2 cellular contexts compared by ENCODE assay signal in genomic region chr11:74057251-74058151, GRCh38.
A peak's percentile ranks its signal among the peaks of the same experiment; 100 is the strongest.
TF ChIP-seq lines count a peak whose summit lies in the region.

No MANE protein-coding gene starts in this region.

TF ChIP-seq in IMR-90, 13 proteins besides CTCF, POLR2A, EP300 and RAD21:
- peak; percentile 50; the same call in 1 of the 2 replicates for TF ChIP-seq BHLHE40 (IDR thresholded peaks at IDR 0.05; ENCODE audit: low read depth, low read length)
- TF ChIP-seq CEBPB (IDR thresholded peaks at IDR 0.05; ENCODE audit: low read depth, low read length): peak; percentile 46; the same call in 1 of the 2 replicates
- TF ChIP-seq, protein P1, sequence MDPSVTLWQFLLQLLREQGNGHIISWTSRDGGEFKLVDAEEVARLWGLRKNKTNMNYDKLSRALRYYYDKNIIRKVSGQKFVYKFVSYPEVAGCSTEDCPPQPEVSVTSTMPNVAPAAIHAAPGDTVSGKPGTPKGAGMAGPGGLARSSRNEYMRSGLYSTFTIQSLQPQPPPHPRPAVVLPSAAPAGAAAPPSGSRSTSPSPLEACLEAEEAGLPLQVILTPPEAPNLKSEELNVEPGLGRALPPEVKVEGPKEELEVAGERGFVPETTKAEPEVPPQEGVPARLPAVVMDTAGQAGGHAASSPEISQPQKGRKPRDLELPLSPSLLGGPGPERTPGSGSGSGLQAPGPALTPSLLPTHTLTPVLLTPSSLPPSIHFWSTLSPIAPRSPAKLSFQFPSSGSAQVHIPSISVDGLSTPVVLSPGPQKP (IDR thresholded peaks at IDR 0.05; ENCODE audit: borderline replicate concordance, low read depth, low read length): no peak
- peak; percentile 93 for TF ChIP-seq FOS (IDR thresholded peaks at IDR 0.05; ENCODE audit: low read depth, low read length)

TF ChIP-seq in K562, 482 proteins besides CTCF, POLR2A, EP300 and RAD21 (continues in another document):
- TF ChIP-seq ATF7 (IDR thresholded peaks at IDR 0.05): 0 out of 2 replicates have a peak, but pooled peaks have one; percentile 11
- peak; percentile 87 for TF ChIP-seq JUN (IDR thresholded peaks at IDR 0.05; ENCODE audit: borderline replicate concordance, low read depth, low read length)
- TF ChIP-seq JUN (CRISPR knock-in tag; IDR thresholded peaks at IDR 0.05; ENCODE audit: borderline replicate concordance): no peak
- TF ChIP-seq SMARCA4 (IDR thresholded peaks at IDR 0.05): peak; percentile 75
- TF ChIP-seq CBFA2T3 (IDR thresholded peaks at IDR 0.05): peak; percentile 54
- TF ChIP-seq TAL1 (IDR thresholded peaks at IDR 0.05): peak; percentile 6; the same call in 1 of the 2 replicates
- TF ChIP-seq PTTG1 (tag; IDR thresholded peaks at IDR 0.05; ENCODE audit: low read depth): no peak
- TF ChIP-seq TSC22D4 (tag; IDR thresholded peaks at IDR 0.05): no peak
- TF ChIP-seq HDAC2 (IDR thresholded peaks at IDR 0.05): peak; percentile 38; the same call in 1 of the 2 replicates
- peak; percentile 57; the same call in 1 of the 2 replicates for TF ChIP-seq ARID1B (IDR thresholded peaks at IDR 0.05)
- TF ChIP-seq ZNF121 (CRISPR knock-in tag; conservative IDR thresholded peaks at IDR 0.05): peak; percentile 89
- TF ChIP-seq ZNF197 (CRISPR knock-in tag; IDR thresholded peaks at IDR 0.05; ENCODE audit: low read depth): no peak
- TF ChIP-seq MEIS2 (IDR thresholded peaks at IDR 0.05; ENCODE audit: partially characterized antibody): peak; percentile 74
- 0 out of 4 replicates have a peak, but pooled peaks have one; percentile 16 to 41 for TF ChIP-seq TRIM24 (IDR thresholded peaks at IDR 0.05)
- peak; percentile 40; the same call in 1 of the 2 replicates for TF ChIP-seq SMARCC2 (IDR thresholded peaks at IDR 0.05; ENCODE audit: low read depth)
- peak; percentile 95 for TF ChIP-seq JUND (IDR thresholded peaks at IDR 0.05; ENCODE audit: borderline replicate concordance, low read depth, low read length)
- TF ChIP-seq JUND (tag; IDR thresholded peaks at IDR 0.05; ENCODE audit: borderline replicate concordance, low read depth, low read length): peak; percentile 93
- 0 out of 2 replicates have a peak, but pooled peaks have one; percentile 28 for TF ChIP-seq SOX6 (IDR thresholded peaks at IDR 0.05)
- peak; percentile 57 for TF ChIP-seq FOS (IDR thresholded peaks at IDR 0.05; ENCODE audit: extremely low read depth, insufficient read length)
- no peak for TF ChIP-seq PBX2 (CRISPR knock-in tag; IDR thresholded peaks at IDR 0.05; ENCODE audit: low read depth)
- TF ChIP-seq PBX2 (tag; conservative IDR thresholded peaks at IDR 0.05; ENCODE audit: low read depth): peak; percentile 60; the same call in 1 of the 2 replicates
- no peak for TF ChIP-seq ZFP36 (IDR thresholded peaks at IDR 0.05; ENCODE audit: low read depth, low read length, partially characterized antibody)
- TF ChIP-seq PKNOX1 (IDR thresholded peaks at IDR 0.05): peak; percentile 56
- no peak for TF ChIP-seq CBFB (CRISPR knock-in tag; IDR thresholded peaks at IDR 0.05)
- TF ChIP-seq, protein P2, sequence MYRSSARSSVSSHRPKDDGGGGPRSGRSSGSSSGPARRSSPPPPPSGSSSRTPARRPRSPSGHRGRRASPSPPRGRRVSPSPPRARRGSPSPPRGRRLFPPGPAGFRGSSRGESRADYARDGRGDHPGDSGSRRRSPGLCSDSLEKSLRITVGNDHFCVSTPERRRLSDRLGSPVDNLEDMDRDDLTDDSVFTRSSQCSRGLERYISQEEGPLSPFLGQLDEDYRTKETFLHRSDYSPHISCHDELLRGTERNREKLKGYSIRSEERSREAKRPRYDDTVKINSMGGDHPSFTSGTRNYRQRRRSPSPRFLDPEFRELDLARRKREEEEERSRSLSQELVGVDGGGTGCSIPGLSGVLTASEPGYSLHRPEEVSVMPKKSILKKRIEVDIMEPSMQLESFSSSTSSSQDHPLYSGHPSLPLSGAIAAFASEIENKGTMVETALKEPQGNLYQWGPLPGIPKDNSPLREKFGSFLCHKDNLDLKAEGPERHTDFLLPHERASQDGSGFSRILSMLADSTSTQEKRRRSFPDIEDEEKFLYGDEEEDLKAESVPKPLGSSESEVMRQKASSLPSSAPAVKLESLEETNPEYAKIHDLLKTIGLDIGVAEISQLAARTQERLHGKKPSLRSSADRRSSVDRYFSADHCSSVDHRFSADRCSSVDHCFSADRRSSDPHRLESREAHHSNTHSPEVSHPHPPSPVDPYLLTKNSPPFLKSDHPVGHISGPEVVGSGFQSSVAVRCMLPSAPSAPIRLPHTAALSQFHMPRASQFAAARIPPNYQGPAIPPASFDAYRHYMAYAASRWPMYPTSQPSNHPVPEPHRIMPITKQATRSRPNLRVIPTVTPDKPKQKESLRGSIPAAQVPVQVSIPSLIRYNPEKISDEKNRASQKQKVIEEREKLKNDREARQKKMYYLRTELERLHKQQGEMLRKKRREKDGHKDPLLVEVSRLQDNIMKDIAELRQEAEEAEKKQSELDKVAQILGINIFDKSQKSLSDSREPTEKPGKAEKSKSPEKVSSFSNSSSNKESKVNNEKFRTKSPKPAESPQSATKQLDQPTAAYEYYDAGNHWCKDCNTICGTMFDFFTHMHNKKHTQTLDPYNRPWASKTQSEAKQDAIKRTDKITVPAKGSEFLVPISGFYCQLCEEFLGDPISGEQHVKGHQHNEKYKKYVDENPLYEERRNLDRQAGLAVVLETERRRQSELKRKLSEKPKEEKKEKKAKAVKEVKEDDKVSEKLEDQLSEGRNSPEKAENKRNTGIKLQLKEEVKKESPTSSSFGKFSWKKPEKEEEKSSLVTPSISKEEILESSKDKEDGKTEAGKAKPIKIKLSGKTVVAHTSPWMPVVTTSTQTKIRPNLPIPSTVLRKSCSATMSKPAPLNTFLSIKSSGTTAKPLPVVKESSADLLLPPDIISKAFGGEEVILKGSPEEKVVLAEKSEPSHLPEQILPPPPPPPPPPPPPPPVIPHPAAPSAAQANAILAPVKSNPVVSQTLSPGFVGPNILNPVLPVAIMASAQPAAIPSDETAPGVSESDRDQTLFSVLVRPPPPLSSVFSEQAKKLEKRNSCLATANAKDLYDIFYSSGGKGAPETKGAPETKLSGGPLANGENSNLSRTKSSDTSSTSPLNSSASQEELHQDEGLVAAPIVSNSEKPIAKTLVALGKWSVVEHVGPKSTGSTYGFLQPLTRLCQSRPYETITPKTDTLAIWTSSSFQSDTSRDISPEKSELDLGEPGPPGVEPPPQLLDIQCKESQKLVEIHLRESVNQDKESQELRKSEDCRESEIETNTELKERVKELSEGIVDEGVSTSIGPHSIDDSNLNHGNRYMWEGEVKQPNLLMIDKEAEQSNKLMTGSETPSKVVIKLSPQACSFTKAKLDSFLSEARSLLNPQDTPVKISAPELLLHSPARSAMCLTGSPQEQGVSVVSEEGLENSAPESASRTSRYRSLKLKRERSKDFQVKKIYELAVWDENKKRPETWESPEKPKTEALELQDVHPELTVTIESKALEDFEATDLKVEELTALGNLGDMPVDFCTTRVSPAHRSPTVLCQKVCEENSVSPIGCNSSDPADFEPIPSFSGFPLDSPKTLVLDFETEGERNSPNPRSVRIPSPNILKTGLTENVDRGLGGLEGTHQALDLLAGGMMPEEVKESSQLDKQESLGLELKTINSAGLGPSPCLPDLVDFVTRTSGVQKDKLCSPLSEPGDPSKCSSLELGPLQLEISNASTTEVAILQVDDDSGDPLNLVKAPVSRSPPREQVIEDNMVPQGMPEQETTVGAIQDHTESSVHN (IDR thresholded peaks at IDR 0.05; ENCODE audit: borderline replicate concordance in 1 of 2, low read depth in 1 of 2): 0 out of 4 replicates have a peak, but pooled peaks of 1 of the 2 experiments have one; percentile 17
- TF ChIP-seq ZNF561 (CRISPR knock-in tag; conservative IDR thresholded peaks at IDR 0.05): no peak
- no peak for TF ChIP-seq ZBTB2 (IDR thresholded peaks at IDR 0.05)
- TF ChIP-seq CBX3 (IDR thresholded peaks at IDR 0.05; ENCODE audit: borderline replicate concordance in 1 of 2, low read length in 2 of 2): no peak
- TF ChIP-seq RBM22 (IDR thresholded peaks at IDR 0.05; ENCODE audit: low read depth, low read length, poor library complexity, severe bottlenecking): no peak
- TF ChIP-seq PML (IDR thresholded peaks at IDR 0.05; ENCODE audit: low read length): no peak
- TF ChIP-seq ZNF589 (CRISPR knock-in tag; IDR thresholded peaks at IDR 0.05; ENCODE audit: low read depth): peak; percentile 70; the same call in 1 of the 2 replicates
- TF ChIP-seq, protein P3, sequence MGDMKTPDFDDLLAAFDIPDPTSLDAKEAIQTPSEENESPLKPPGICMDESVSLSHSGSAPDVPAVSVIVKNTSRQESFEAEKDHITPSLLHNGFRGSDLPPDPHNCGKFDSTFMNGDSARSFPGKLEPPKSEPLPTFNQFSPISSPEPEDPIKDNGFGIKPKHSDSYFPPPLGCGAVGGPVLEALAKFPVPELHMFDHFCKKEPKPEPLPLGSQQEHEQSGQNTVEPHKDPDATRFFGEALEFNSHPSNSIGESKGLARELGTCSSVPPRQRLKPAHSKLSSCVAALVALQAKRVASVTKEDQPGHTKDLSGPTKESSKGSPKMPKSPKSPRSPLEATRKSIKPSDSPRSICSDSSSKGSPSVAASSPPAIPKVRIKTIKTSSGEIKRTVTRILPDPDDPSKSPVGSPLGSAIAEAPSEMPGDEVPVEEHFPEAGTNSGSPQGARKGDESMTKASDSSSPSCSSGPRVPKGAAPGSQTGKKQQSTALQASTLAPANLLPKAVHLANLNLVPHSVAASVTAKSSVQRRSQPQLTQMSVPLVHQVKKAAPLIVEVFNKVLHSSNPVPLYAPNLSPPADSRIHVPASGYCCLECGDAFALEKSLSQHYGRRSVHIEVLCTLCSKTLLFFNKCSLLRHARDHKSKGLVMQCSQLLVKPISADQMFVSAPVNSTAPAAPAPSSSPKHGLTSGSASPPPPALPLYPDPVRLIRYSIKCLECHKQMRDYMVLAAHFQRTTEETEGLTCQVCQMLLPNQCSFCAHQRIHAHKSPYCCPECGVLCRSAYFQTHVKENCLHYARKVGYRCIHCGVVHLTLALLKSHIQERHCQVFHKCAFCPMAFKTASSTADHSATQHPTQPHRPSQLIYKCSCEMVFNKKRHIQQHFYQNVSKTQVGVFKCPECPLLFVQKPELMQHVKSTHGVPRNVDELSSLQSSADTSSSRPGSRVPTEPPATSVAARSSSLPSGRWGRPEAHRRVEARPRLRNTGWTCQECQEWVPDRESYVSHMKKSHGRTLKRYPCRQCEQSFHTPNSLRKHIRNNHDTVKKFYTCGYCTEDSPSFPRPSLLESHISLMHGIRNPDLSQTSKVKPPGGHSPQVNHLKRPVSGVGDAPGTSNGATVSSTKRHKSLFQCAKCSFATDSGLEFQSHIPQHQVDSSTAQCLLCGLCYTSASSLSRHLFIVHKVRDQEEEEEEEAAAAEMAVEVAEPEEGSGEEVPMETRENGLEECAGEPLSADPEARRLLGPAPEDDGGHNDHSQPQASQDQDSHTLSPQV (IDR thresholded peaks at IDR 0.05): 0 out of 2 replicates have a peak, but pooled peaks have one; percentile 19
- TF ChIP-seq FOXP4 (CRISPR knock-in tag; IDR thresholded peaks at IDR 0.05; ENCODE audit: borderline replicate concordance): no peak
